In the genomic region with DNA sequence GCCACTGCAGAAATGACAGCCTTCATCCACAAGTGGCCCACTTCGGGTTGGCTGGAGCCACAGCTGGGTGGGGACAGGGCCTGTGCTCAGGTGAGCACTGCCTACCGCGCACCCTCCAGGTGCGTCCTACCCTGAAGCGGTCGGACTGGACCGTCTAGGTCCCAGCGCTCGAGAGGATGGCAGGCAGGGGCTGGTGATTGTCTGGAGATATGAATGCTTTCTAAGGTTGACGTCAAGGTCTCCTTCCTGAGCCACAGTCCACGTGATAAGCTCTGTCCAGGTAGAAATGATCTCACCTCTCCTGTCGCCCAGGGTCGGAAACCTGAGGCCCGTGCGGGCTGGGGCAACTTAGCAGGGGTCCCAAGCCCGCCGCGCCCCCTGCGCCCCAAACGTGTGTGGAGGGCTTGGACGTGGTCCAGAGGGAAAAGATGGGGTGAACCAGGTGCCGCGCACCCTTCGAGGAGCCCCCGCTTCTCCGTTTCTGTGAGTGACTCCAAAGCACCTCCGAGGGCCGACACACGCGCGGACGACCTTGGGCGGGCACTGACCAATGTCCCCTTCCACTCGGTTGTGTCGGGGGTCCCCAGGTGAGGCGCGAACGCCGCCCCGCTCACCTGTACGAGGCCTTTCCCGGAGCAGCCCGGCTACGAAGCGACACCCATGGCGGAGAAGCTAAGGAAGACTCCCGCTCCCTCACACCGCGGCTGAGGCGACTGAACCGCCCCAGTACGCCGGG, we compare ENCODE assay signal across 8 cellular contexts.
A peak's percentile ranks its signal among the peaks of the same experiment; 100 is the strongest.
DNase-seq lines count a peak whose midpoint lies in the region; ATAC-seq, FAIRE-seq and TF ChIP-seq lines count a peak whose summit lies in the region.

No MANE protein-coding gene starts in this region.

- H3K36me3 ChIP-seq in rectal smooth muscle tissue (ENCODE audit: control insufficient read depth, insufficient read depth, low read length): no peaks in the 10 kb centered on the region

- DNase-seq in AG09309 (ENCODE audit: low read depth) (no peak), H54 (ENCODE audit: insufficient read length, low spot score) (no peak), SW480 (ENCODE audit: low spot score) (peak; percentile 44), foreskin fibroblast (no peak), hepatic stellate cell (ENCODE audit: low spot score) (no peak)

- ATAC-seq in GM19397 (IDR thresholded peaks at IDR 0.05; ENCODE audit: unreplicated experiment): no peak
- ATAC-seq in HG03439 (IDR thresholded peaks at IDR 0.05; ENCODE audit: unreplicated experiment): no peak

- peaks cover 6% of the 10 kb centered on the region for H3K4me1 ChIP-seq in rectal smooth muscle tissue (ENCODE audit: control insufficient read depth, insufficient read depth, low read length)

- H3K9ac ChIP-seq in rectal smooth muscle tissue (ENCODE audit: low read length): peak overlapping the region; percentile 94

- TF ChIP-seq POLR2A in H54 (IDR thresholded peaks at IDR 0.05; ENCODE audit: low read depth, low read length): peak; percentile 95

- no peak for FAIRE-seq in H54 (lab: Jason Lieb, UNC)

- H3K4me3 ChIP-seq in AG09309 (ENCODE audit: control insufficient read depth, low read depth, low read length) (peak overlapping the region; percentile 96), foreskin fibroblast (ENCODE audit: low read depth in 1 of 2, low read length in 2 of 2) (peak overlapping the region; percentile 72 to 82), rectal smooth muscle tissue (ENCODE audit: low read length) (peak overlapping the region; percentile 94)

- TF ChIP-seq CTCF in AG09309 (IDR thresholded peaks at IDR 0.05; ENCODE audit: control insufficient read depth, insufficient read depth, low read depth, low read length, missing control alignments) (no peak), foreskin fibroblast (IDR thresholded peaks at IDR 0.05; ENCODE audit: low read depth, low read length) (no peak)

- H3K27me3 ChIP-seq in rectal smooth muscle tissue (ENCODE audit: control insufficient read depth, insufficient read depth, low read length): no peaks in the 10 kb centered on the region

- H3K27ac ChIP-seq in rectal smooth muscle tissue (ENCODE audit: low read depth, low read length): peak overlapping the region; percentile 75
